ENCODE assay signal across 8 cellular contexts in genomic region chr2:36967236-36967876, GRCh38. TPM values are rescaled to one million over a fixed set of nuclear protein-coding genes. Genes with fewer than 3 reads are reported as not detected.
DNase-seq lines count a peak whose midpoint lies in the region; ATAC-seq and TF ChIP-seq lines count a peak whose summit lies in the region.

No MANE protein-coding gene starts in this region.

- WGBS in neuronal stem cell (ENCODE audit: extremely low coverage in 2 of 2, insufficient read length in 2 of 2, insufficient replicate concordance in 1 of 2), 2 donors: no CpG with 5 or more reads among the region's 15 CpGs

- H2AK5ac ChIP-seq in neuronal stem cell (ENCODE audit: low read depth, low read length): no peak overlapping the region

- H3K79me2 ChIP-seq in PC-3 (ENCODE audit: low read length): peaks cover 36% of the 10 kb centered on the region

- H3K4me1 ChIP-seq in PC-3 (ENCODE audit: insufficient read depth, low read length) (peaks cover 37% of the 10 kb centered on the region), neuronal stem cell (ENCODE audit: control insufficient read depth in 2 of 2, insufficient read depth in 1 of 2, low read depth in 1 of 2, low read length in 2 of 2) (peaks cover 2 to 13% of the 10 kb centered on the region in 2 donors)

- no peak overlapping the region for H2BK12ac ChIP-seq in neuronal stem cell (ENCODE audit: low read length)

- H3K9me2 ChIP-seq in PC-3 (replicated peaks; ENCODE audit: low read length): no peaks in the 10 kb centered on the region

- H3K27ac ChIP-seq in PC-3 (ENCODE audit: low read length) (peak overlapping the region; percentile 46), neuronal stem cell (replicated peaks; ENCODE audit: low read length) (no peak overlapping the region)

- H3K36me3 ChIP-seq in PC-3 (ENCODE audit: low read depth, low read length): no peaks in the 10 kb centered on the region
- H3K36me3 ChIP-seq in neuronal stem cell (replicated peaks in 1 of 2; ENCODE audit: control insufficient read depth in 2 of 2, insufficient read depth in 2 of 2, low read length in 2 of 2): no peaks in the 10 kb centered on the region

- H2BK120ac ChIP-seq in neuronal stem cell (ENCODE audit: low read depth, low read length): no peak overlapping the region

- H2AFZ ChIP-seq in PC-3 (ENCODE audit: low read length): peak overlapping the region; percentile 81
- peak overlapping the region; percentile 99 for H2AFZ ChIP-seq in neuronal stem cell (ENCODE audit: low read length)

- no peak overlapping the region for H4K8ac ChIP-seq in neuronal stem cell (ENCODE audit: low read depth, low read length)

- H2BK15ac ChIP-seq in neuronal stem cell (ENCODE audit: low read length): no peak overlapping the region

- TSS peak; percentile 52 for BruUV-seq in PC-3 (replicated peaks; lab: Mats Ljungman, UMichigan)

- H2BK5ac ChIP-seq in neuronal stem cell (ENCODE audit: low read length): no peak overlapping the region

- TF ChIP-seq CTCF in PC-3 (conservative IDR thresholded peaks at IDR 0.05; ENCODE audit: low read depth, low read length): no peak
- TF ChIP-seq CTCF in epithelial cell of esophagus (IDR thresholded peaks at IDR 0.05; ENCODE audit: insufficient read depth, low read depth, low read length, missing control alignments): no peak

- no peaks in the 10 kb centered on the region for H3K79me1 ChIP-seq in neuronal stem cell (ENCODE audit: low read depth, low read length)

- H3F3A ChIP-seq in PC-3 (ENCODE audit: low read length, unreplicated experiment): no peaks in the 10 kb centered on the region

- peak overlapping the region; percentile 83 for H3K4me3 ChIP-seq in PC-3 (ENCODE audit: low read length)
- peak overlapping the region; percentile 67 for H3K4me3 ChIP-seq in epithelial cell of esophagus (ENCODE audit: low read length)
- H3K4me3 ChIP-seq in neuronal stem cell (ENCODE audit: low read length in 2 of 2): peak overlapping the region; percentile 66 to 97

- H3K4me2 ChIP-seq in PC-3 (ENCODE audit: low read length): peak overlapping the region; percentile 85
- H3K4me2 ChIP-seq in neuronal stem cell (ENCODE audit: insufficient read depth, low read length, poor library complexity, severe bottlenecking): peak overlapping the region; percentile 75

- H4K91ac ChIP-seq in neuronal stem cell (ENCODE audit: low read depth, low read length, poor library complexity): no peak overlapping the region

- no peaks in the 10 kb centered on the region for H3K27me3 ChIP-seq in PC-3 (ENCODE audit: low read length)
- no peaks in the 10 kb centered on the region for H3K27me3 ChIP-seq in neuronal stem cell (ENCODE audit: control insufficient read depth in 3 of 3, insufficient read depth in 3 of 3, low read depth in 1 of 3, low read length in 3 of 3)

- peak overlapping the region; percentile 71 for H3K9ac ChIP-seq in PC-3 (ENCODE audit: low read length)
- H3K9ac ChIP-seq in neuronal stem cell (ENCODE audit: low read depth, low read length, poor library complexity): no peak overlapping the region

- H3K18ac ChIP-seq in neuronal stem cell (ENCODE audit: low read length): no peak overlapping the region

- DNase-seq in NCI-H1694 treated with DMSO at 0.1 percent for 48 hours (lab: John Stamatoyannopoulos, UW): peak; percentile 26
- DNase-seq in NCI-H1694 (lab: John Stamatoyannopoulos, UW): no peak
- DNase-seq in PC-3: peak; percentile 42
- no peak for DNase-seq in epithelial cell of esophagus (ENCODE audit: low read depth)
- DNase-seq in neuronal stem cell (ENCODE audit: low spot score): no peak
- no peak for DNase-seq in stimulated activated naive CD4-positive, alpha-beta T cell treated with Interleukin-2 at 50 U/mL for 16 hours (lab: John Stamatoyannopoulos, UW)
- DNase-seq in SKM-1 treated with dmso at 0.1 percent for 144 hours (lab: John Stamatoyannopoulos, UW; ENCODE audit: unreplicated experiment): no peak

- POLR2A ChIA-PET in PC-3 (lab: Charles Lee; ENCODE audit: unreplicated experiment): interaction anchor here (0.6 kb wide), 1 partner anchor 182 kb away, joined by 5 read pairs; no protein-coding TSS in a partner anchor

- H4K20me1 ChIP-seq in PC-3 (ENCODE audit: low read length): no peaks in the 10 kb centered on the region

- CTCF ChIA-PET in PC-3 (lab: Charles Lee): no interaction called here

- H3K4ac ChIP-seq in neuronal stem cell (ENCODE audit: low read length): no peak overlapping the region

- no peak overlapping the region for H3K23ac ChIP-seq in neuronal stem cell (ENCODE audit: low read depth, low read length, poor library complexity)

- H3K14ac ChIP-seq in neuronal stem cell (ENCODE audit: low read length): no peak overlapping the region

- H3K9me3 ChIP-seq in PC-3 (ENCODE audit: low read length) (no peaks in the 10 kb centered on the region), neuronal stem cell (replicated peaks in 1 of 2; ENCODE audit: control insufficient read depth in 2 of 2, insufficient read depth in 1 of 2, low read depth in 1 of 2, low read length in 2 of 2) (no peaks in the 10 kb centered on the region)

- ATAC-seq in PC-3: no peak
- ATAC-seq in HG03196 (IDR thresholded peaks at IDR 0.05; ENCODE audit: unreplicated experiment): no peak

- intact Hi-C loops in PC-3 (cut with micrococcal nuclease): loop anchor here (2.0 kb wide), 1 partner anchor 41 kb away; no protein-coding TSS in a partner anchor

RNA-seq across cellular contexts. Expression of gene STRN, which starts 1.0 kb away (rescaled TPM):
- total RNA-seq in PC-3 (2014; rRNA removed): 12.9 and 18.9 TPM in 2 replicates
- polyA plus RNA-seq in neuronal stem cell (2013, experiment 1 of 2): 6.6 TPM
- 6.7 TPM for polyA plus RNA-seq in neuronal stem cell (2013, experiment 2 of 2)

Comparison
In these comparisons a context has a peak if more than half of its experiments do, and no peak if none do; other contexts are left out.
1. DNase-seq: peak in NCI-H1694 treated with DMSO at 0.1 percent for 48 hours (single experiment) and PC-3 (single experiment); none in NCI-H1694 (single experiment), epithelial cell of esophagus (single experiment), neuronal stem cell (single experiment), stimulated activated naive CD4-positive, alpha-beta T cell treated with Interleukin-2 at 50 U/mL for 16 hours (single experiment) and SKM-1 treated with dmso at 0.1 percent for 144 hours (single experiment).
2. Peak in every context shown above with its lines, with median percentiles within 50 percentile points of each other: H3K4me3 ChIP-seq.